ENCODE assay signal across 15 cellular contexts in the genomic region with DNA sequence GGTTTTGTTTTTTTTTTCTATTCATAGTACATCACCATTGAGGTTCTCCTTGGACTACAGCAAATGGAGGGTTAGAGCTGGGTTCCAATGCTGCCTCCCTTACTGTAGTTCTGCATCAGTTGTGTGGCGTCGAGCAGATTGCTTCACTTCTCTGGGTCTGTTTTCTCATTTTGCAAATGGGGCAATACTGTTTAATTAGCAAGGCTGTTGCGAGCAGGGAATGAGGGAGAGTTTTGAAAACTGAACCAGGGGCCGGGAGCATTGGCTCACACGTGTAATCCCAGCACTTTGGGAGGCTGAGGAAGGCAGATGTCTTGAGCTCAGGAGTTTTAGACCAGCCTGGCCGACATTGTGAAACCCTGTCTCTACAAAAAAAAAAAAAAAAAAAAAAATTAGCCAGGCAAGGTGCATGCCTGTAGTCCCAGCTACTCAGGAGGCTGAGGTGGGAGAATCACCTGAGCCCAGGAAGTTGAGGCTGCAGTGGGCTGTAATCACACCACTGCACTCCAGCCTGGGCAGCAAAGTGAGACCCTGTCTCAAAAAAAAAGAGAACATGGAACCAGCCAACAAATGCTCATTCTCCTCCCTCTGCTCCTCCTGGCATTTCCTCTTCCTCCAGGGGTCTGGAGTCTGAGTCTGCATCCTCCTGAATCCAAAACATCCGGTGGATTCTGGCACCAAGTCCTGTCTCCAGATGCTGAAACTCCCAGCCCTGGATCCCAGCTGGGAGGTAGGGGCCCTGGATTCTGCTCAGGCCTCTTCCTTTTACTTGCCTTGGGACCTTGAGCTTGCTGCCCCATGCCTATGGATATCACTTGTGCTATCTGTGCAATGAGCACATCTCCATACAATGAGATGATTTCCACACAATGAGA. TPM values are rescaled to one million over a fixed set of nuclear protein-coding genes. Genes with fewer than 3 reads are reported as not detected.
DNase-seq lines count a peak whose midpoint lies in the region; ATAC-seq, FAIRE-seq and TF ChIP-seq lines count a peak whose summit lies in the region.
"Had no signal": no experiment of that assay in that cellular context is flagged by ENCODE, and none has a peak within 500 bp of the region (broad histone marks: within the 10 kb centered on the region; RNA-seq: fewer than 3 reads in every experiment).

No MANE protein-coding gene starts in this region.

- H3K4me1 ChIP-seq in skeletal muscle satellite cell (ENCODE audit: control insufficient read depth, insufficient read depth, low read length) = peaks cover 37% of the 10 kb centered on the region

- TF ChIP-seq CTCF in RWPE1 (conservative IDR thresholded peaks at IDR 0.05; ENCODE audit: low read depth) = no peak
- TF ChIP-seq CTCF in fibroblast of pulmonary artery (IDR thresholded peaks at IDR 0.05; ENCODE audit: low read length, missing control alignments) = no peak

- peaks cover 1% of the 10 kb centered on the region for H3K36me3 ChIP-seq in skeletal muscle satellite cell (ENCODE audit: insufficient read depth, low read length)
- H3K36me3 ChIP-seq: brain microvascular endothelial cell had no signal

- no peak for TF ChIP-seq POLR2A in H54 (IDR thresholded peaks at IDR 0.05; ENCODE audit: low read depth, low read length)

- CTCF ChIA-PET in RWPE1 (lab: Yijun Ruan, JAX) = no interaction called here

- no peak overlapping the region for H3K9ac ChIP-seq in skeletal muscle satellite cell (ENCODE audit: low read depth, low read length)

- no peak for FAIRE-seq in H54 (lab: Jason Lieb, UNC)
- FAIRE-seq: G401.6 had no signal

- H3K27me3 ChIP-seq in skeletal muscle satellite cell (ENCODE audit: control insufficient read depth, insufficient read depth, low read length) = no peaks in the 10 kb centered on the region
- H3K27me3 ChIP-seq: brain microvascular endothelial cell had no signal

- peak overlapping the region; percentile 32 for H3K4me2 ChIP-seq in skeletal muscle satellite cell (ENCODE audit: low read length)
- H3K4me2 ChIP-seq: PC-9 had no signal

- H3K4me3 ChIP-seq in fibroblast of pulmonary artery (replicated peaks; ENCODE audit: low read depth, low read length) = no peak overlapping the region
- no peak overlapping the region for H3K4me3 ChIP-seq in skeletal muscle satellite cell (ENCODE audit: low read length)
- H3K4me3 ChIP-seq: PC-9 had no signal

- ATAC-seq in GM21717 (IDR thresholded peaks at IDR 0.05; ENCODE audit: unreplicated experiment) = no peak
- ATAC-seq: activated CD8-positive, alpha-beta T cell treated with anti-CD3 and anti-CD28 coated beads for 36 hours; natural killer cell treated with Interleukin-12 subunit alpha and Interleukin-12 subunit beta and Interleukin-15 and Interleukin-18, amount 100 ng/mL, for 72 hours had no signal

- no peaks in the 10 kb centered on the region for H3K9me3 ChIP-seq in skeletal muscle satellite cell (replicated peaks; ENCODE audit: low read length)

- peak overlapping the region; percentile 68 for H3K27ac ChIP-seq in RWPE1
- H3K27ac ChIP-seq: brain microvascular endothelial cell, PC-9 had no signal

- POLR2A ChIA-PET in RWPE1 (lab: Yijun Ruan, JAX; ENCODE audit: low non-redundant PET) = interaction anchor here (0.6 kb wide), 1 partner anchor 8 kb away, joined by 11 read pairs; no protein-coding TSS in a partner anchor

- DNase-seq in H54 (ENCODE audit: insufficient read length, low spot score) (peak; percentile 44), RWPE1 (ENCODE audit: low spot score) (no peak), fibroblast of pulmonary artery (ENCODE audit: low read depth) (peak; percentile 91), DMS153 (lab: John Stamatoyannopoulos, UW) (no peak), HuH-7 (ENCODE audit: low spot score) (no peak)
- DNase-seq in stimulated activated CD4-positive, alpha-beta T cell treated with anti-CD3 and anti-CD28 coated beads, Interleukin-2, amount 100 ng/mL, for 24 hours = no peak
- DNase-seq: brain microvascular endothelial cell, hippocampal formation, NCI-H1092, PC-9 had no signal

RNA-seq across cellular contexts. Expression of gene PLOD1, which starts 3.7 kb away (rescaled TPM):
- total RNA-seq in skeletal muscle satellite cell (2012; rRNA removed) = 267 and 303 TPM in 2 replicates

RNA-seq across cellular contexts. Expression of gene KIAA2013, which starts 4.6 kb away (rescaled TPM):
- 68.4 and 73.2 TPM in 2 replicates for total RNA-seq in skeletal muscle satellite cell (2012; rRNA removed)

RNA-seq across cellular contexts. Expression of gene MFN2, which starts 49.4 kb away (rescaled TPM):
- 57.0 and 68.2 TPM in 2 replicates for total RNA-seq in skeletal muscle satellite cell (2012; rRNA removed)

Comparison
In these comparisons a context has a peak if more than half of its experiments do, and no peak if none do; other contexts are left out.
1. DNase-seq: peak in H54 (single experiment) and fibroblast of pulmonary artery (single experiment); none in RWPE1 (single experiment), DMS153 (single experiment), HuH-7 (single experiment) and stimulated activated CD4-positive, alpha-beta T cell treated with anti-CD3 and anti-CD28 coated beads, Interleukin-2, amount 100 ng/mL, for 24 hours (0 of 2).